Comparison of ENCODE assay signal across 1 cellular context in the genomic region with DNA sequence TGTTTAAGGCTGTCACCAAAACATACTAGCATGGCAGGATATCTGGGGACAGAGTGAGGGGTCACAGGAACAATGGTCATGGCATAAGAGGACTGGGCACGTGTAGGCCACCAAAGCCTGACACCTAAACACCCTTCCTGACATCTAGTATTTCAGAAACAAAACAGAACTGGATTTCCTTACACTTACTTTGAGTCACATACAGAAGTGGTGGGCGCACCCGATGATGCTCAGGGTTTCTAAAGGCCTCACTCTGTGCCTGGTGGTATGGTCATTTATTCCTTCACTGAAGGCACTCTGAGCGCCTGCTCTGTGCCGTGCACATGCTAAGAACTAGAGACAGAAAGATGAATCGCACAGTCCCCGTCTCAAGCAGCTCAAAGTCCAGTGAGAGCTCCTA.
TF ChIP-seq lines count a peak whose summit lies in the region.

No MANE protein-coding gene starts in this region.

TF ChIP-seq in GM12878, 131 proteins besides CTCF, POLR2A, EP300 and RAD21:
- no peak for TF ChIP-seq NR2F1 (conservative IDR thresholded peaks at IDR 0.05)
- TF ChIP-seq TBL1XR1 (IDR thresholded peaks at IDR 0.05; ENCODE audit: low read depth, low read length): no peak
- TF ChIP-seq ZNF217 (IDR thresholded peaks at IDR 0.05): no peak
- TF ChIP-seq, protein P1, sequence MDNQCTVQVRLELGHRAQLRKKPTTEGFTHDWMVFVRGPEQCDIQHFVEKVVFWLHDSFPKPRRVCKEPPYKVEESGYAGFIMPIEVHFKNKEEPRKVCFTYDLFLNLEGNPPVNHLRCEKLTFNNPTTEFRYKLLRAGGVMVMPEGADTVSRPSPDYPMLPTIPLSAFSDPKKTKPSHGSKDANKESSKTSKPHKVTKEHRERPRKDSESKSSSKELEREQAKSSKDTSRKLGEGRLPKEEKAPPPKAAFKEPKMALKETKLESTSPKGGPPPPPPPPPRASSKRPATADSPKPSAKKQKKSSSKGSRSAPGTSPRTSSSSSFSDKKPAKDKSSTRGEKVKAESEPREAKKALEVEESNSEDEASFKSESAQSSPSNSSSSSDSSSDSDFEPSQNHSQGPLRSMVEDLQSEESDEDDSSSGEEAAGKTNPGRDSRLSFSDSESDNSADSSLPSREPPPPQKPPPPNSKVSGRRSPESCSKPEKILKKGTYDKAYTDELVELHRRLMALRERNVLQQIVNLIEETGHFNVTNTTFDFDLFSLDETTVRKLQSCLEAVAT (IDR thresholded peaks at IDR 0.05): no peak
- TF ChIP-seq, protein P2, sequence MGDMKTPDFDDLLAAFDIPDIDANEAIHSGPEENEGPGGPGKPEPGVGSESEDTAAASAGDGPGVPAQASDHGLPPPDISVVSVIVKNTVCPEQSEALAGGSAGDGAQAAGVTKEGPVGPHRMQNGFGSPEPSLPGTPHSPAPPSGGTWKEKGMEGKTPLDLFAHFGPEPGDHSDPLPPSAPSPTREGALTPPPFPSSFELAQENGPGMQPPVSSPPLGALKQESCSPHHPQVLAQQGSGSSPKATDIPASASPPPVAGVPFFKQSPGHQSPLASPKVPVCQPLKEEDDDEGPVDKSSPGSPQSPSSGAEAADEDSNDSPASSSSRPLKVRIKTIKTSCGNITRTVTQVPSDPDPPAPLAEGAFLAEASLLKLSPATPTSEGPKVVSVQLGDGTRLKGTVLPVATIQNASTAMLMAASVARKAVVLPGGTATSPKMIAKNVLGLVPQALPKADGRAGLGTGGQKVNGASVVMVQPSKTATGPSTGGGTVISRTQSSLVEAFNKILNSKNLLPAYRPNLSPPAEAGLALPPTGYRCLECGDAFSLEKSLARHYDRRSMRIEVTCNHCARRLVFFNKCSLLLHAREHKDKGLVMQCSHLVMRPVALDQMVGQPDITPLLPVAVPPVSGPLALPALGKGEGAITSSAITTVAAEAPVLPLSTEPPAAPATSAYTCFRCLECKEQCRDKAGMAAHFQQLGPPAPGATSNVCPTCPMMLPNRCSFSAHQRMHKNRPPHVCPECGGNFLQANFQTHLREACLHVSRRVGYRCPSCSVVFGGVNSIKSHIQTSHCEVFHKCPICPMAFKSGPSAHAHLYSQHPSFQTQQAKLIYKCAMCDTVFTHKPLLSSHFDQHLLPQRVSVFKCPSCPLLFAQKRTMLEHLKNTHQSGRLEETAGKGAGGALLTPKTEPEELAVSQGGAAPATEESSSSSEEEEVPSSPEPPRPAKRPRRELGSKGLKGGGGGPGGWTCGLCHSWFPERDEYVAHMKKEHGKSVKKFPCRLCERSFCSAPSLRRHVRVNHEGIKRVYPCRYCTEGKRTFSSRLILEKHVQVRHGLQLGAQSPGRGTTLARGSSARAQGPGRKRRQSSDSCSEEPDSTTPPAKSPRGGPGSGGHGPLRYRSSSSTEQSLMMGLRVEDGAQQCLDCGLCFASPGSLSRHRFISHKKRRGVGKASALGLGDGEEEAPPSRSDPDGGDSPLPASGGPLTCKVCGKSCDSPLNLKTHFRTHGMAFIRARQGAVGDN (IDR thresholded peaks at IDR 0.05): no peak
- TF ChIP-seq EED (IDR thresholded peaks at IDR 0.05; ENCODE audit: low read depth): no peak
- TF ChIP-seq CREM (IDR thresholded peaks at IDR 0.05; ENCODE audit: low read depth): no peak
